In the genomic region with DNA sequence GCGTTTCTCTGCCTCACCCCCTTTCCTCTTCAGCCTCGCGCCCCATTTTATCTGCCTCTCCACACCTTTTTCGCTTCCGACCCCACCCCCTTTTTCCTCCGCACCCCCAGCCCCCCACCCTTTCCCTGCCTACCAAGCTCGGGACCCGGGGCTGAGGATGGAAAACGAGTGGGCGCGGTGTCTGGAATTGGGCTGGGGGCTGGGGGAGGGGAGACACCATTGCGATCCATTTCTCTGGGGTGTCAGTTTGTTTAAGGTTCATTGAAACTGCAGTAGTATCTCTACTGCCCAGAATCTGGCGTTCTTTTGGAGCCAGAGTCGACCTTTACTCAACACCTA, we compare ENCODE assay signal across 8 cellular contexts. TPM values are rescaled to one million over a fixed set of nuclear protein-coding genes. Genes with fewer than 3 reads are reported as not detected.
DNase-seq lines count a peak whose midpoint lies in the region; ATAC-seq and TF ChIP-seq lines count a peak whose summit lies in the region.

No MANE protein-coding gene starts in this region.

- H3K27me3 ChIP-seq in psoas muscle (ENCODE audit: insufficient read depth in 3 of 3, low read length in 2 of 3) = no peaks in the 10 kb centered on the region

- WGBS in psoas muscle, 3 donors = 0 to 24% (median 2%) methylated on average over 12 to 14 of the region's 14 CpGs

- H3K4me1 ChIP-seq in psoas muscle = peaks cover 5% of the 10 kb centered on the region

- no peaks in the 10 kb centered on the region for H3K36me3 ChIP-seq in psoas muscle (ENCODE audit: insufficient read depth in 1 of 2, low read depth in 1 of 2)

- intact Hi-C loops in psoas muscle (cut with DNase I) = loop anchor here in 1 of 2 donors (10.0 kb wide), 1 partner anchor 939 kb away; no protein-coding TSS in a partner anchor

- peak overlapping the region; percentile 84 for H3K27ac ChIP-seq in psoas muscle

- no peaks in the 10 kb centered on the region for H3K9me3 ChIP-seq in psoas muscle

- DNase-seq in fibroblast of villous mesenchyme (ENCODE audit: low read depth) (no peak), psoas muscle (no peak), NCI-H187 (lab: John Stamatoyannopoulos, UW) (no peak), NCI-H526 treated with DMSO at 0.1 percent for 48 hours (lab: John Stamatoyannopoulos, UW) (no peak)
- DNase-seq in stimulated activated CD4-positive, alpha-beta T cell treated with anti-CD3 and anti-CD28 coated beads, Interleukin-2, amount 100 ng/mL, for 48 hours = no peak

- H3K4me3 ChIP-seq in GM12875 (ENCODE audit: low read depth, low read length) = peak overlapping the region; percentile 78
- peak overlapping the region; percentile 77 for H3K4me3 ChIP-seq in fibroblast of villous mesenchyme (ENCODE audit: low read depth, low read length)
- peak overlapping the region; percentile 79 for H3K4me3 ChIP-seq in psoas muscle

- no peak for TF ChIP-seq CTCF in GM12875 (IDR thresholded peaks at IDR 0.05; ENCODE audit: borderline replicate concordance, insufficient read depth, low read depth, low read length)
- no peak for TF ChIP-seq CTCF in fibroblast of villous mesenchyme (IDR thresholded peaks at IDR 0.05; ENCODE audit: insufficient read depth, low read depth, low read length)
- TF ChIP-seq CTCF in psoas muscle (IDR thresholded peaks at IDR 0.05) = no peak

- peak; percentile 16; the same call in 1 of the 3 replicates for ATAC-seq in SK-N-SH treated with all-trans-retinoic acid at 6 μM for 48 hours
- peak in 1 of 4 donors; percentile 5 for ATAC-seq in psoas muscle
- ATAC-seq in GM21723 (IDR thresholded peaks at IDR 0.05; ENCODE audit: unreplicated experiment) = no peak

TF ChIP-seq in SK-N-SH treated with all-trans-retinoic acid at 6 μM for 48 hours, 23 proteins besides CTCF, POLR2A, EP300 and RAD21:
- TF ChIP-seq, protein P1, sequence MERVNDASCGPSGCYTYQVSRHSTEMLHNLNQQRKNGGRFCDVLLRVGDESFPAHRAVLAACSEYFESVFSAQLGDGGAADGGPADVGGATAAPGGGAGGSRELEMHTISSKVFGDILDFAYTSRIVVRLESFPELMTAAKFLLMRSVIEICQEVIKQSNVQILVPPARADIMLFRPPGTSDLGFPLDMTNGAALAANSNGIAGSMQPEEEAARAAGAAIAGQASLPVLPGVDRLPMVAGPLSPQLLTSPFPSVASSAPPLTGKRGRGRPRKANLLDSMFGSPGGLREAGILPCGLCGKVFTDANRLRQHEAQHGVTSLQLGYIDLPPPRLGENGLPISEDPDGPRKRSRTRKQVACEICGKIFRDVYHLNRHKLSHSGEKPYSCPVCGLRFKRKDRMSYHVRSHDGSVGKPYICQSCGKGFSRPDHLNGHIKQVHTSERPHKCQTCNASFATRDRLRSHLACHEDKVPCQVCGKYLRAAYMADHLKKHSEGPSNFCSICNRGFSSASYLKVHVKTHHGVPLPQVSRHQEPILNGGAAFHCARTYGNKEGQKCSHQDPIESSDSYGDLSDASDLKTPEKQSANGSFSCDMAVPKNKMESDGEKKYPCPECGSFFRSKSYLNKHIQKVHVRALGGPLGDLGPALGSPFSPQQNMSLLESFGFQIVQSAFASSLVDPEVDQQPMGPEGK (CRISPR knock-in tag; IDR thresholded peaks at IDR 0.05; ENCODE audit: borderline replicate concordance) = no peak
- TF ChIP-seq ZNF565 (CRISPR knock-in tag; conservative IDR thresholded peaks at IDR 0.05; ENCODE audit: low read depth) (no peak), SNAI2 (CRISPR knock-in tag; IDR thresholded peaks at IDR 0.05) (no peak), CSDC2 (CRISPR knock-in tag; IDR thresholded peaks at IDR 0.05) (no peak)

RNA-seq across cellular contexts. Expression of gene SLC9A6, which starts 0.7 kb away (rescaled TPM):
- total RNA-seq in fibroblast of villous mesenchyme = 18.0 and 28.5 TPM in 2 replicates
- 10 to 100 TPM in 1 of 4 donors, 1 to 10 TPM in 3; 8.8 to 11.8 (median 9.1) TPM for total RNA-seq in psoas muscle
- polyA plus RNA-seq in psoas muscle = 10 to 100 TPM in 1 of 3 donors, 1 to 10 TPM in 2; 7.9 to 16.9 (median 8.0) TPM

RNA-seq across cellular contexts. Expression of gene MMGT1, which starts 12.2 kb away (rescaled TPM):
- total RNA-seq in fibroblast of villous mesenchyme (20.0 and 33.2 TPM in 2 replicates), psoas muscle (10 to 100 TPM; 17.8 to 21.1 (median 20.4) TPM)
- polyA plus RNA-seq in psoas muscle = 10 to 100 TPM in 2 of 3 donors, 1 to 10 TPM in 1; 8.9 to 18.5 (median 12.2) TPM
